ENCODE assay signal across 20 cellular contexts in genomic region chr10:100307716-100308115, GRCh38. TPM values are rescaled to one million over a fixed set of nuclear protein-coding genes. Genes with fewer than 3 reads are reported as not detected.
A peak's percentile ranks its signal among the peaks of the same experiment; 100 is the strongest.
DNase-seq lines count a peak whose midpoint lies in the region.
"Had no signal": no experiment of that assay in that cellular context is flagged by ENCODE, and none has a peak within 500 bp of the region (broad histone marks: within the 10 kb centered on the region; RNA-seq: fewer than 3 reads in every experiment).

No MANE protein-coding gene starts in this region.

- peak; percentile 24 for DNase-seq in GM03348 (ENCODE audit: low spot score)
- DNase-seq in SK-MEL-5 (ENCODE audit: low read depth, low spot score), result peak; percentile 91
- peak; percentile 9 for DNase-seq in fibroblast of gingiva (ENCODE audit: low read depth)
- peak; percentile 60 for DNase-seq in stromal cell of bone marrow (ENCODE audit: low read depth)
- DNase-seq in hippocampal formation (lab: John Stamatoyannopoulos, UW), result no peak
- DNase-seq in stimulated activated CD8-positive, alpha-beta memory T cell treated with anti-CD3 and anti-CD28 coated beads, Interleukin-4, amount 100 ng/mL, for 48 hours, result no peak
- DNase-seq in NCI-H2227 treated with DMSO at 0.1 percent for 48 hours (lab: John Stamatoyannopoulos, UW), result no peak
- DNase-seq: activated CD4-positive, alpha-beta T cell treated with anti-CD3 and anti-CD28 coated beads, Interleukin-2, amount 10 ng/mL, durations not matched to agents 24 days and 14 days; Caco-2; caudate nucleus; head of caudate nucleus; left lung; midbrain; NCI-H1694; Right ventricle myocardium superior had no signal

- in situ Hi-C loops in SK-MEL-5 (cut with HindIII; ENCODE audit: low pct_unique_long_range_greater_than_20kb, low sequenced_read_pairs), result no loop called here

RNA-seq across cellular contexts. Expression of gene BLOC1S2, which starts 21.2 kb away (rescaled TPM):
- 48.6 and 55.5 TPM in 2 replicates for total RNA-seq in SK-MEL-5 (2014; rRNA removed; shearing (Covaris generic))
- 24.8 and 36.2 TPM in 2 replicates for polyA plus RNA-seq in SK-MEL-5 (2015; cell fraction: cytosol; rRNA removed)
- 23.1 and 30.1 TPM in 2 replicates for polyA plus RNA-seq in SK-MEL-5 (2015; cell fraction: nucleus; rRNA removed)

RNA-seq across cellular contexts. Expression of gene PKD2L1, which starts 22.3 kb away (rescaled TPM):
- total RNA-seq in SK-MEL-5 (2014; rRNA removed; shearing (Covaris generic)), result not detected in 2 replicates
- not detected in 2 replicates for polyA plus RNA-seq in SK-MEL-5 (2015; cell fraction: cytosol; rRNA removed)
- 0.12 TPM in 1 of 2 replicates, not detected in the other for polyA plus RNA-seq in SK-MEL-5 (2015; cell fraction: nucleus; rRNA removed)
- total RNA-seq: activated CD4-positive, alpha-beta T cell treated with anti-CD3 and anti-CD28 coated beads, Interleukin-2, amount 10 ng/mL, durations not matched to agents 24 days and 14 days; B cell; Caco-2; dermis microvascular lymphatic vessel endothelial cell; endothelial cell of umbilical vein; natural killer cell treated with Interleukin-12 subunit alpha and Interleukin-12 subunit beta and Interleukin-15 and Interleukin-18, amount 100 ng/mL, for 72 hours; Right ventricle myocardium superior had no signal
- polyA plus RNA-seq: endothelial cell of umbilical vein, IgD-negative memory B cell had no signal

RNA-seq across cellular contexts. Expression of gene SCD, which starts 39.3 kb away (rescaled TPM):
- total RNA-seq in SK-MEL-5 (2014; rRNA removed; shearing (Covaris generic)), result 867 and 870 TPM in 2 replicates
- 512 and 677 TPM in 2 replicates for polyA plus RNA-seq in SK-MEL-5 (2015; cell fraction: cytosol; rRNA removed)
- 140 and 171 TPM in 2 replicates for polyA plus RNA-seq in SK-MEL-5 (2015; cell fraction: nucleus; rRNA removed)

RNA-seq across cellular contexts. Expression of gene CWF19L1, which starts 40.3 kb away (rescaled TPM):
- total RNA-seq in SK-MEL-5 (2014; rRNA removed; shearing (Covaris generic)), result 33.6 and 40.8 TPM in 2 replicates
- 19.8 and 23.7 TPM in 2 replicates for polyA plus RNA-seq in SK-MEL-5 (2015; cell fraction: cytosol; rRNA removed)
- 24.2 and 30.8 TPM in 2 replicates for polyA plus RNA-seq in SK-MEL-5 (2015; cell fraction: nucleus; rRNA removed)

Comparison
In these comparisons a context has a peak if more than half of its experiments do, and no peak if none do; other contexts are left out.
1. DNase-seq: peak in GM03348 (single experiment), SK-MEL-5 (single experiment), fibroblast of gingiva (single experiment) and stromal cell of bone marrow (single experiment); none in hippocampal formation (0 of 2), stimulated activated CD8-positive, alpha-beta memory T cell treated with anti-CD3 and anti-CD28 coated beads, Interleukin-4, amount 100 ng/mL, for 48 hours (single experiment) and NCI-H2227 treated with DMSO at 0.1 percent for 48 hours (single experiment).